In genomic region chr9:33024126-33024965, GRCh38 we compare ENCODE assay signal across 1 cellular context.
TF ChIP-seq lines count a peak whose summit lies in the region.

No MANE protein-coding gene starts in this region.

TF ChIP-seq in K562, 482 proteins besides CTCF, POLR2A, EP300 and RAD21 (continued from another document):
- TF ChIP-seq TFAP4 (CRISPR knock-in tag; IDR thresholded peaks at IDR 0.05; ENCODE audit: borderline replicate concordance) (no peak), ZNF395 (CRISPR knock-in tag; IDR thresholded peaks at IDR 0.05) (peak; percentile 23; the same call in 1 of the 2 replicates), VEZF1 (CRISPR knock-in tag; IDR thresholded peaks at IDR 0.05) (peak; percentile 70), ATF1 (CRISPR knock-in tag; IDR thresholded peaks at IDR 0.05) (no peak), ATF1 (tag; IDR thresholded peaks at IDR 0.05) (no peak), ETV5 (CRISPR knock-in tag; IDR thresholded peaks at IDR 0.05; ENCODE audit: low read depth) (no peak), ARID1B (IDR thresholded peaks at IDR 0.05) (no peak), HMG20A (CRISPR knock-in tag; conservative IDR thresholded peaks at IDR 0.05) (no peak), E2F3 (CRISPR knock-in tag; IDR thresholded peaks at IDR 0.05) (0 out of 2 replicates have a peak, but pooled peaks have one; percentile 25), ZBTB12 (CRISPR knock-in tag; IDR thresholded peaks at IDR 0.05) (0 out of 2 replicates have a peak, but pooled peaks have one; percentile 18), ATF4 (CRISPR knock-in tag; IDR thresholded peaks at IDR 0.05) (0 out of 2 replicates have a peak, but pooled peaks have one; percentile 15), ZNF740 (CRISPR knock-in tag; IDR thresholded peaks at IDR 0.05) (peak; percentile 93; the same call in 1 of the 2 replicates), ZNF740 (tag; IDR thresholded peaks at IDR 0.05) (peak in 1 of 2 experiments; percentile 95; a peak in 2 of 4 replicates), HNRNPUL1 (IDR thresholded peaks at IDR 0.05; ENCODE audit: low read length) (no peak), CXXC5 (CRISPR knock-in tag; IDR thresholded peaks at IDR 0.05) (peak; percentile 50), ZNF764 (CRISPR knock-in tag; IDR thresholded peaks at IDR 0.05; ENCODE audit: low read depth) (no peak), ZNF592 (IDR thresholded peaks at IDR 0.05) (peak; percentile 62; the same call in 1 of the 2 replicates), CHD4 (IDR thresholded peaks at IDR 0.05; ENCODE audit: insufficient read depth, insufficient replicate concordance, low read depth, low read length, poor library complexity, severe bottlenecking) (no peak), MLLT1 (IDR thresholded peaks at IDR 0.05) (no peak), LCOR (CRISPR knock-in tag; IDR thresholded peaks at IDR 0.05) (0 out of 2 replicates have a peak, but pooled peaks have one; percentile 0), CREBBP (IDR thresholded peaks at IDR 0.05; ENCODE audit: low read depth, low read length) (no peak), USF1 (CRISPR knock-in tag; IDR thresholded peaks at IDR 0.05) (0 out of 2 replicates have a peak, but pooled peaks have one; percentile 8), NR4A1 (CRISPR knock-in tag; IDR thresholded peaks at IDR 0.05) (no peak), NR4A1 (tag; IDR thresholded peaks at IDR 0.05) (peak; percentile 69; the same call in 1 of the 2 replicates), GTF2E2 (tag; IDR thresholded peaks at IDR 0.05) (0 out of 2 replicates have a peak, but pooled peaks have one; percentile 11), COPS2 (conservative IDR thresholded peaks at IDR 0.05) (no peak), NR2C1 (IDR thresholded peaks at IDR 0.05) (no peak), NR2C1 (tag; IDR thresholded peaks at IDR 0.05) (peak; percentile 23; the same call in 1 of the 2 replicates), YY1 (IDR thresholded peaks at IDR 0.05; ENCODE audit: borderline replicate concordance in 1 of 3, control insufficient read depth in 1 of 3, extremely low read depth in 1 of 3, insufficient read depth in 3 of 3, insufficient read length in 1 of 3, insufficient replicate concordance in 2 of 3, low read depth in 1 of 3, low read length in 2 of 3) (peak in 1 of 3 experiments; percentile 54), DMBX1 (CRISPR knock-in tag; IDR thresholded peaks at IDR 0.05; ENCODE audit: borderline replicate concordance) (peak; percentile 39; the same call in 1 of the 2 replicates)
